1 cellular context compared by ENCODE assay signal in the genomic region with DNA sequence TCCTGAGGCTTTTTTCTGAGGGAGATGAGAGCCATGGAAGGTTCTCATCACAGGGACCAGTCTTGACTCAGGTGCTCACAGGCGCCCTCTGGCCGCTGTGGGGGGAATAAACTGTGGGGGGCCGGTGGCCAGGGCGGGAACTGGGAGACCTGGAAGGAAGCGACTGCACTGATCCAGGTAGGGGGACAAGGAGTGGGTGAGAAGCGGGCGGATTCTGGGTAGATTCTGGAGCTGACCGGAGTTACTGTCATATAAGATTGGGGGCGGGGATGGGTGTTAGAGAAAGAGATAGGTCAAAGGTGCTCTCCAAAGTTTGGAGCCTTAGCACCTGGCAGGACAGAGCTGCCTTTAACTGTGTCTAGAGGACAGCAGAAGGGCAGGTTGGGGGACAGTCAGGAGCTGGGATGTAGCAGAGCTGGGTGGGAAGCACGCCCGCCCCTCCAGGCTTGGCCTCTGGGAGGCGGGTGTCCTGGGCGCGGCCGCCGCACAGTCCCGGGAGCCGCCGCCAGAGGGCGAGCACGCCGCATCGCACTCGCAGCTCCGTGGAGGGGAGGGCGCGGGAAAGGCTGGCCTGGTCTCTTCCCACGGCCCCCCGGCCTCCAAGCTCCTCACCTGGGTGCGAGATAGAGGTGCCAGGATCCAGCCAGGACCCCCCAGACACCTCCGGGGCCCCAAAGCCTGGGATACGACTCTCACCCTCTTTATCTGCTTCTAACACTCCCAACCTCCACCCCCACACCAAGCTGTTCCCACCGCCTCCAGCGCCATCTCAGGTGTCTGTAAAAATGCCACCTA.
TF ChIP-seq lines count a peak whose summit lies in the region.

No MANE protein-coding gene starts in this region.

TF ChIP-seq in K562, 482 proteins besides CTCF, POLR2A, EP300 and RAD21 (continued from another document and continues in another):
- TF ChIP-seq, protein P1, sequence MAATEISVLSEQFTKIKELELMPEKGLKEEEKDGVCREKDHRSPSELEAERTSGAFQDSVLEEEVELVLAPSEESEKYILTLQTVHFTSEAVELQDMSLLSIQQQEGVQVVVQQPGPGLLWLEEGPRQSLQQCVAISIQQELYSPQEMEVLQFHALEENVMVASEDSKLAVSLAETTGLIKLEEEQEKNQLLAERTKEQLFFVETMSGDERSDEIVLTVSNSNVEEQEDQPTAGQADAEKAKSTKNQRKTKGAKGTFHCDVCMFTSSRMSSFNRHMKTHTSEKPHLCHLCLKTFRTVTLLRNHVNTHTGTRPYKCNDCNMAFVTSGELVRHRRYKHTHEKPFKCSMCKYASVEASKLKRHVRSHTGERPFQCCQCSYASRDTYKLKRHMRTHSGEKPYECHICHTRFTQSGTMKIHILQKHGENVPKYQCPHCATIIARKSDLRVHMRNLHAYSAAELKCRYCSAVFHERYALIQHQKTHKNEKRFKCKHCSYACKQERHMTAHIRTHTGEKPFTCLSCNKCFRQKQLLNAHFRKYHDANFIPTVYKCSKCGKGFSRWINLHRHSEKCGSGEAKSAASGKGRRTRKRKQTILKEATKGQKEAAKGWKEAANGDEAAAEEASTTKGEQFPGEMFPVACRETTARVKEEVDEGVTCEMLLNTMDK (IDR thresholded peaks at IDR 0.05; ENCODE audit: borderline replicate concordance, insufficient read depth, low read depth, low read length, poor library complexity, severe bottlenecking) = peak; percentile 96
- no peak for TF ChIP-seq NR2F6 (CRISPR knock-in tag; IDR thresholded peaks at IDR 0.05)
- TF ChIP-seq, protein P2, sequence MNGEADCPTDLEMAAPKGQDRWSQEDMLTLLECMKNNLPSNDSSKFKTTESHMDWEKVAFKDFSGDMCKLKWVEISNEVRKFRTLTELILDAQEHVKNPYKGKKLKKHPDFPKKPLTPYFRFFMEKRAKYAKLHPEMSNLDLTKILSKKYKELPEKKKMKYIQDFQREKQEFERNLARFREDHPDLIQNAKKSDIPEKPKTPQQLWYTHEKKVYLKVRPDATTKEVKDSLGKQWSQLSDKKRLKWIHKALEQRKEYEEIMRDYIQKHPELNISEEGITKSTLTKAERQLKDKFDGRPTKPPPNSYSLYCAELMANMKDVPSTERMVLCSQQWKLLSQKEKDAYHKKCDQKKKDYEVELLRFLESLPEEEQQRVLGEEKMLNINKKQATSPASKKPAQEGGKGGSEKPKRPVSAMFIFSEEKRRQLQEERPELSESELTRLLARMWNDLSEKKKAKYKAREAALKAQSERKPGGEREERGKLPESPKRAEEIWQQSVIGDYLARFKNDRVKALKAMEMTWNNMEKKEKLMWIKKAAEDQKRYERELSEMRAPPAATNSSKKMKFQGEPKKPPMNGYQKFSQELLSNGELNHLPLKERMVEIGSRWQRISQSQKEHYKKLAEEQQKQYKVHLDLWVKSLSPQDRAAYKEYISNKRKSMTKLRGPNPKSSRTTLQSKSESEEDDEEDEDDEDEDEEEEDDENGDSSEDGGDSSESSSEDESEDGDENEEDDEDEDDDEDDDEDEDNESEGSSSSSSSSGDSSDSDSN (IDR thresholded peaks at IDR 0.05; ENCODE audit: borderline replicate concordance in 1 of 2, low read depth in 2 of 2, low read length in 2 of 2) = no peak
- peak; percentile 20 for TF ChIP-seq RBBP5 (IDR thresholded peaks at IDR 0.05; ENCODE audit: borderline replicate concordance, insufficient read depth, low read length, poor library complexity, severe bottlenecking)
- TF ChIP-seq, protein P3, sequence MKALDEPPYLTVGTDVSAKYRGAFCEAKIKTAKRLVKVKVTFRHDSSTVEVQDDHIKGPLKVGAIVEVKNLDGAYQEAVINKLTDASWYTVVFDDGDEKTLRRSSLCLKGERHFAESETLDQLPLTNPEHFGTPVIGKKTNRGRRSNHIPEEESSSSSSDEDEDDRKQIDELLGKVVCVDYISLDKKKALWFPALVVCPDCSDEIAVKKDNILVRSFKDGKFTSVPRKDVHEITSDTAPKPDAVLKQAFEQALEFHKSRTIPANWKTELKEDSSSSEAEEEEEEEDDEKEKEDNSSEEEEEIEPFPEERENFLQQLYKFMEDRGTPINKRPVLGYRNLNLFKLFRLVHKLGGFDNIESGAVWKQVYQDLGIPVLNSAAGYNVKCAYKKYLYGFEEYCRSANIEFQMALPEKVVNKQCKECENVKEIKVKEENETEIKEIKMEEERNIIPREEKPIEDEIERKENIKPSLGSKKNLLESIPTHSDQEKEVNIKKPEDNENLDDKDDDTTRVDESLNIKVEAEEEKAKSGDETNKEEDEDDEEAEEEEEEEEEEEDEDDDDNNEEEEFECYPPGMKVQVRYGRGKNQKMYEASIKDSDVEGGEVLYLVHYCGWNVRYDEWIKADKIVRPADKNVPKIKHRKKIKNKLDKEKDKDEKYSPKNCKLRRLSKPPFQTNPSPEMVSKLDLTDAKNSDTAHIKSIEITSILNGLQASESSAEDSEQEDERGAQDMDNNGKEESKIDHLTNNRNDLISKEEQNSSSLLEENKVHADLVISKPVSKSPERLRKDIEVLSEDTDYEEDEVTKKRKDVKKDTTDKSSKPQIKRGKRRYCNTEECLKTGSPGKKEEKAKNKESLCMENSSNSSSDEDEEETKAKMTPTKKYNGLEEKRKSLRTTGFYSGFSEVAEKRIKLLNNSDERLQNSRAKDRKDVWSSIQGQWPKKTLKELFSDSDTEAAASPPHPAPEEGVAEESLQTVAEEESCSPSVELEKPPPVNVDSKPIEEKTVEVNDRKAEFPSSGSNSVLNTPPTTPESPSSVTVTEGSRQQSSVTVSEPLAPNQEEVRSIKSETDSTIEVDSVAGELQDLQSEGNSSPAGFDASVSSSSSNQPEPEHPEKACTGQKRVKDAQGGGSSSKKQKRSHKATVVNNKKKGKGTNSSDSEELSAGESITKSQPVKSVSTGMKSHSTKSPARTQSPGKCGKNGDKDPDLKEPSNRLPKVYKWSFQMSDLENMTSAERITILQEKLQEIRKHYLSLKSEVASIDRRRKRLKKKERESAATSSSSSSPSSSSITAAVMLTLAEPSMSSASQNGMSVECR (CRISPR knock-in tag; IDR thresholded peaks at IDR 0.05) = no peak; the same call in 1 of the 2 replicates
- no peak for TF ChIP-seq ZBTB8A (IDR thresholded peaks at IDR 0.05; ENCODE audit: partially characterized antibody)
- no peak for TF ChIP-seq DLX4 (CRISPR knock-in tag; IDR thresholded peaks at IDR 0.05)
- TF ChIP-seq, protein P4, sequence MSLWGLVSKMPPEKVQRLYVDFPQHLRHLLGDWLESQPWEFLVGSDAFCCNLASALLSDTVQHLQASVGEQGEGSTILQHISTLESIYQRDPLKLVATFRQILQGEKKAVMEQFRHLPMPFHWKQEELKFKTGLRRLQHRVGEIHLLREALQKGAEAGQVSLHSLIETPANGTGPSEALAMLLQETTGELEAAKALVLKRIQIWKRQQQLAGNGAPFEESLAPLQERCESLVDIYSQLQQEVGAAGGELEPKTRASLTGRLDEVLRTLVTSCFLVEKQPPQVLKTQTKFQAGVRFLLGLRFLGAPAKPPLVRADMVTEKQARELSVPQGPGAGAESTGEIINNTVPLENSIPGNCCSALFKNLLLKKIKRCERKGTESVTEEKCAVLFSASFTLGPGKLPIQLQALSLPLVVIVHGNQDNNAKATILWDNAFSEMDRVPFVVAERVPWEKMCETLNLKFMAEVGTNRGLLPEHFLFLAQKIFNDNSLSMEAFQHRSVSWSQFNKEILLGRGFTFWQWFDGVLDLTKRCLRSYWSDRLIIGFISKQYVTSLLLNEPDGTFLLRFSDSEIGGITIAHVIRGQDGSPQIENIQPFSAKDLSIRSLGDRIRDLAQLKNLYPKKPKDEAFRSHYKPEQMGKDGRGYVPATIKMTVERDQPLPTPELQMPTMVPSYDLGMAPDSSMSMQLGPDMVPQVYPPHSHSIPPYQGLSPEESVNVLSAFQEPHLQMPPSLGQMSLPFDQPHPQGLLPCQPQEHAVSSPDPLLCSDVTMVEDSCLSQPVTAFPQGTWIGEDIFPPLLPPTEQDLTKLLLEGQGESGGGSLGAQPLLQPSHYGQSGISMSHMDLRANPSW (CRISPR knock-in tag; IDR thresholded peaks at IDR 0.05) = no peak
- TF ChIP-seq PBX2 (CRISPR knock-in tag; IDR thresholded peaks at IDR 0.05; ENCODE audit: low read depth) = no peak
- TF ChIP-seq PBX2 (tag; conservative IDR thresholded peaks at IDR 0.05; ENCODE audit: low read depth) = no peak
- TF ChIP-seq NFE2L1 (tag; IDR thresholded peaks at IDR 0.05; ENCODE audit: borderline replicate concordance, low read depth) = no peak
- TF ChIP-seq SMAD2 (IDR thresholded peaks at IDR 0.05; ENCODE audit: low read depth, low read length) = no peak
- no peak for TF ChIP-seq GABPA (tag; conservative IDR thresholded peaks at IDR 0.05; ENCODE audit: low read depth)
- TF ChIP-seq TRIM28 (IDR thresholded peaks at IDR 0.05) = no peak
- TF ChIP-seq AFF1 (IDR thresholded peaks at IDR 0.05; ENCODE audit: low read depth in 1 of 2, partially characterized antibody in 2 of 2) = peak in 1 of 2 experiments; percentile 28
- TF ChIP-seq SMAD1 (IDR thresholded peaks at IDR 0.05; ENCODE audit: low read depth, low read length, partially characterized antibody) = no peak
- TF ChIP-seq HCFC1 (IDR thresholded peaks at IDR 0.05; ENCODE audit: low read depth, low read length) = no peak; the same call in 1 of the 2 replicates
- TF ChIP-seq GATAD2A (IDR thresholded peaks at IDR 0.05) = peak; percentile 53; the same call in 1 of the 2 replicates
- TF ChIP-seq NFXL1 (CRISPR knock-in tag; IDR thresholded peaks at IDR 0.05) = no peak
- TF ChIP-seq ZBTB7A (IDR thresholded peaks at IDR 0.05; ENCODE audit: borderline replicate concordance, control insufficient read depth, low read depth, low read length) = peak; percentile 85
- no peak for TF ChIP-seq ZNF143 (CRISPR knock-in tag; IDR thresholded peaks at IDR 0.05)
- TF ChIP-seq TEAD1 (CRISPR knock-in tag; IDR thresholded peaks at IDR 0.05) = peak in 1 of 2 experiments; percentile 53; a peak in 1 of 4 replicates
- no peak for TF ChIP-seq PTBP1 (IDR thresholded peaks at IDR 0.05; ENCODE audit: low read depth, low read length)
- peak; percentile 91 for TF ChIP-seq STAG1 (CRISPR knock-in tag; IDR thresholded peaks at IDR 0.05; ENCODE audit: borderline replicate concordance)
- peak; percentile 99 for TF ChIP-seq KLF1 (tag; IDR thresholded peaks at IDR 0.05)
- no peak for TF ChIP-seq CREBBP (IDR thresholded peaks at IDR 0.05; ENCODE audit: low read depth, low read length)
- TF ChIP-seq PTRF (tag; IDR thresholded peaks at IDR 0.05) = no peak
- peak; percentile 8; the same call in 1 of the 2 replicates for TF ChIP-seq RAD51 (IDR thresholded peaks at IDR 0.05; ENCODE audit: borderline replicate concordance, low read depth)
